In genomic region chr9:22117511-22118388, GRCh38 we compare ENCODE assay signal across 8 cellular contexts.
DNase-seq lines count a peak whose midpoint lies in the region; ATAC-seq and TF ChIP-seq lines count a peak whose summit lies in the region.

No MANE protein-coding gene starts in this region.

- H3K4me2 ChIP-seq in IMR-90 (ENCODE audit: low read depth, low read length), result peak overlapping the region; percentile 56
- peak overlapping the region; percentile 45 for H3K4me2 ChIP-seq in skeletal muscle satellite cell (ENCODE audit: low read length)

- H3K4me3 ChIP-seq in IMR-90 (ENCODE audit: insufficient read depth, low read depth, low read length) (no peak overlapping the region), body of pancreas (no peak overlapping the region), skeletal muscle satellite cell (ENCODE audit: low read length) (no peak overlapping the region)

- peak overlapping the region; percentile 81 for H3K18ac ChIP-seq in IMR-90 (ENCODE audit: low read depth, low read length)

- no peaks in the 10 kb centered on the region for H3K36me3 ChIP-seq in IMR-90 (ENCODE audit: control insufficient read depth, insufficient read depth, low read length)
- no peaks in the 10 kb centered on the region for H3K36me3 ChIP-seq in body of pancreas (replicated peaks in 1 of 2; ENCODE audit: insufficient read depth in 1 of 2, low read depth in 2 of 2)
- no peaks in the 10 kb centered on the region for H3K36me3 ChIP-seq in skeletal muscle satellite cell (ENCODE audit: insufficient read depth, low read length)

- H3K4me1 ChIP-seq in IMR-90 (ENCODE audit: control insufficient read depth, insufficient read depth, low read length), result peaks cover 18% of the 10 kb centered on the region
- no peaks in the 10 kb centered on the region for H3K4me1 ChIP-seq in body of pancreas
- peaks cover 41% of the 10 kb centered on the region for H3K4me1 ChIP-seq in skeletal muscle satellite cell (ENCODE audit: control insufficient read depth, insufficient read depth, low read length)

- H2BK5ac ChIP-seq in IMR-90 (ENCODE audit: low read depth, low read length, poor library complexity, severe bottlenecking), result peak overlapping the region; percentile 71

- H3K14ac ChIP-seq in IMR-90 (replicated peaks; ENCODE audit: low read depth, low read length), result peak overlapping the region; percentile 83

- peak overlapping the region; percentile 72 for H3K56ac ChIP-seq in IMR-90 (ENCODE audit: extremely low read depth, insufficient read depth, low read length)

- H2AK9ac ChIP-seq in IMR-90 (replicated peaks; ENCODE audit: low read depth, low read length, poor library complexity), result peak overlapping the region; percentile 72

- H3K27ac ChIP-seq in IMR-90 (ENCODE audit: insufficient read depth, low read length) (peak overlapping the region; percentile 68), body of pancreas (peak overlapping the region in 1 of 4 donors; percentile 41)

- H4K20me1 ChIP-seq in IMR-90 (ENCODE audit: insufficient read depth, low read length), result no peaks in the 10 kb centered on the region

- H3K27me3 ChIP-seq in IMR-90 (ENCODE audit: control insufficient read depth, insufficient read depth, low read length) (no peaks in the 10 kb centered on the region), body of pancreas (no peaks in the 10 kb centered on the region), skeletal muscle satellite cell (ENCODE audit: control insufficient read depth, insufficient read depth, low read length) (no peaks in the 10 kb centered on the region)

- TF ChIP-seq POLR2A in IMR-90 (IDR thresholded peaks at IDR 0.05; ENCODE audit: low read depth, low read length), result no peak
- no peak for TF ChIP-seq POLR2A in body of pancreas (IDR thresholded peaks at IDR 0.05)

- peaks cover 4% of the 10 kb centered on the region; the same call in 1 of the 2 replicates for H3K9me1 ChIP-seq in IMR-90 (ENCODE audit: insufficient read depth, low read length)

- CTCF ChIA-PET in IMR-90 (lab: Yijun Ruan, JAX), result interaction anchor here (0.7 to 5.6 kb wide), 10 partner anchors 12 to 301 kb away, joined by 3 to 39 read pairs (median 3); partner anchors contain the start of gene CDKN2B

- H4K5ac ChIP-seq in IMR-90 (ENCODE audit: low read depth, low read length), result peak overlapping the region; percentile 66

- peak overlapping the region; percentile 93 for H2BK15ac ChIP-seq in IMR-90 (ENCODE audit: low read depth, low read length)

- peak overlapping the region; percentile 72 for H4K91ac ChIP-seq in IMR-90 (ENCODE audit: insufficient read depth, low read depth, low read length)

- no peak for TF ChIP-seq RAD21 in IMR-90 (IDR thresholded peaks at IDR 0.05; ENCODE audit: low read length)

- dilution Hi-C loops in IMR-90 (cut with HindIII; ENCODE audit: low sequenced_read_pairs, unreplicated experiment), result no loop called here

- H4K8ac ChIP-seq in IMR-90 (ENCODE audit: low read depth in 2 of 2, low read length in 2 of 2), result peak overlapping the region; percentile 68 to 91

- peak overlapping the region; percentile 86 for H2AK5ac ChIP-seq in IMR-90 (ENCODE audit: low read depth, low read length)

- POLR2A ChIA-PET in IMR-90 (lab: Charles Lee; ENCODE audit: unreplicated experiment), result interaction anchor here (0.8 to 1.1 kb wide), 2 partner anchors 12 to 14 kb away, joined by 3 read pairs; no protein-coding TSS in a partner anchor

- peak overlapping the region; percentile 95 for H2BK120ac ChIP-seq in IMR-90 (ENCODE audit: low read depth, low read length)

- DNase-seq in IMR-90, result peak; percentile 83
- no peak for DNase-seq in body of pancreas
- peak; percentile 81 for DNase-seq in kidney tubule cell (ENCODE audit: low spot score)
- DNase-seq in stimulated activated CD4-positive, alpha-beta T cell treated with anti-CD3 and anti-CD28 coated beads, Interleukin-1b, Interleukin-23, amount 100 ng/mL, for 48 hours, result no peak

- ATAC-seq in IMR-90 (ENCODE audit: low read depth), result peak; percentile 79
- ATAC-seq in body of pancreas, result peak; percentile 35
- no peak for ATAC-seq in GM21447 (IDR thresholded peaks at IDR 0.05; ENCODE audit: unreplicated experiment)
- ATAC-seq in GM21825 (IDR thresholded peaks at IDR 0.05; ENCODE audit: unreplicated experiment), result no peak
- no peak for ATAC-seq in GM19351 (IDR thresholded peaks at IDR 0.05; ENCODE audit: unreplicated experiment)

- H2BK20ac ChIP-seq in IMR-90 (ENCODE audit: low read depth, low read length), result peak overlapping the region; percentile 94

- no peaks in the 10 kb centered on the region for H3K79me1 ChIP-seq in IMR-90 (ENCODE audit: low read depth in 1 of 2, low read length in 2 of 2)

- TF ChIP-seq CTCF in IMR-90 (conservative IDR thresholded peaks at IDR 0.05; ENCODE audit: low read depth, low read length), result no peak
- TF ChIP-seq CTCF in body of pancreas (IDR thresholded peaks at IDR 0.05), result no peak

- H3K4ac ChIP-seq in IMR-90 (ENCODE audit: low read depth, low read length), result peak overlapping the region; percentile 91

- intact Hi-C loops in IMR-90 (cut with micrococcal nuclease), result loop anchor here (2.0 to 5.0 kb wide), 3 partner anchors 120 to 303 kb away; no protein-coding TSS in a partner anchor
- intact Hi-C loops in body of pancreas (cut with DNase I), result no loop called here

- in situ Hi-C loops in IMR-90 (cut with MboI; ENCODE audit: low sequenced_read_pairs), result loop anchor here (25.0 kb wide), 1 partner anchor 305 kb away; the partner anchor contains the start of gene MTAP

- 0% methylated on average over 1 of the region's 9 CpGs; no CpG with 5 or more reads in 1 of the 2 experiments for WGBS in IMR-90 (ENCODE audit: extremely low coverage in 2 of 2, insufficient read length in 1 of 2), 2 experiments
- WGBS in body of pancreas, 2 donors, result 49 to 56% methylated on average over 9 of the region's 9 CpGs

- H3K9ac ChIP-seq in IMR-90 (ENCODE audit: low read depth, low read length) (peak overlapping the region; percentile 19; the same call in 1 of the 2 replicates), skeletal muscle satellite cell (ENCODE audit: low read depth, low read length) (peak overlapping the region; percentile 53)

- H3K9me3 ChIP-seq in IMR-90 (ENCODE audit: control insufficient read depth, insufficient read depth, low read length) (no peaks in the 10 kb centered on the region), body of pancreas (no peaks in the 10 kb centered on the region), skeletal muscle satellite cell (replicated peaks; ENCODE audit: low read length) (no peaks in the 10 kb centered on the region)

- H3K23ac ChIP-seq in IMR-90 (ENCODE audit: low read depth, low read length), result peak overlapping the region; percentile 75

- no TSS peak for BruUV-seq in IMR-90 (replicated peaks; lab: Mats Ljungman, UMichigan)

- H2AFZ ChIP-seq in IMR-90 (replicated peaks; ENCODE audit: low read length, poor library complexity), result peak overlapping the region; percentile 87

TF ChIP-seq in IMR-90, 13 proteins besides CTCF, POLR2A, EP300 and RAD21:
- TF ChIP-seq RFX5 (IDR thresholded peaks at IDR 0.05; ENCODE audit: low read depth, low read length) (no peak), MAFK (IDR thresholded peaks at IDR 0.05; ENCODE audit: low read depth, low read length) (peak; percentile 26), FOS (IDR thresholded peaks at IDR 0.05; ENCODE audit: low read depth, low read length) (peak; percentile 31; the same call in 1 of the 2 replicates)
TF ChIP-seq in IMR-90: peak in this region for 2.

Comparison
In these comparisons a context has a peak if more than half of its experiments do, and no peak if none do; other contexts are left out.
1. ATAC-seq: peak in IMR-90 (single experiment) and body of pancreas (single experiment); none in GM21447 (single experiment), GM21825 (single experiment) and GM19351 (single experiment).
2. DNase-seq: peak in IMR-90 (single experiment) and kidney tubule cell (single experiment); none in body of pancreas (0 of 4) and stimulated activated CD4-positive, alpha-beta T cell treated with anti-CD3 and anti-CD28 coated beads, Interleukin-1b, Interleukin-23, amount 100 ng/mL, for 48 hours (single experiment).